Comparison of ENCODE assay signal across 8 cellular contexts in genomic region chr17:42067371-42068180, GRCh38. TPM values are rescaled to one million over a fixed set of nuclear protein-coding genes. Genes with fewer than 3 reads are reported as not detected.
DNase-seq lines count a peak whose midpoint lies in the region; ATAC-seq, FAIRE-seq and TF ChIP-seq lines count a peak whose summit lies in the region.

No MANE protein-coding gene starts in this region.

- intact Hi-C loops in pancreas (cut with DNase I) (loop anchor here in 1 of 3 donors (5.0 kb wide), 1 partner anchor 35 kb away; no protein-coding TSS in a partner anchor), upper lobe of right lung (cut with DNase I) (no loop called here)

- H3K9me3 ChIP-seq in pancreas (no peaks in the 10 kb centered on the region), upper lobe of right lung (no peaks in the 10 kb centered on the region)

- DNase-seq in ACHN = peak; percentile 56
- peak; percentile 79 for DNase-seq in GM13976 (ENCODE audit: low spot score)
- peak; percentile 80 for DNase-seq in OCI-M1 (lab: John Stamatoyannopoulos, UW)
- DNase-seq in activated T-cell treated with anti-CD3 and anti-CD28 coated beads, Interleukin-2, amount 50 U/mL, for 72 hours = peak; percentile 72 to 75
- peak in 1 of 2 donors; percentile 58 for DNase-seq in foreskin fibroblast
- peak in 5 of 6 donors; percentile 32 to 91 (median 76) for DNase-seq in pancreas
- DNase-seq in upper lobe of right lung = peak; percentile 82
- no peak for DNase-seq in dedifferentiated amniotic fluid mesenchymal stem cell (ENCODE audit: extremely low spot score)

- ATAC-seq in activated T-cell treated with anti-CD3 and anti-CD28 coated beads, Interleukin-2, amount 50 U/mL, for 72 hours (replicated peaks in 1 of 2) = peak; percentile 39 to 45
- ATAC-seq in pancreas (peak; percentile 62 to 87 (median 82)), upper lobe of right lung (peak; percentile 74)

- TF ChIP-seq CTCF in GM13976 (IDR thresholded peaks at IDR 0.05; ENCODE audit: borderline replicate concordance, control extremely low read depth, extremely low read depth, insufficient read depth, missing control alignments) = peak; percentile 88
- peak; percentile 84 for TF ChIP-seq CTCF in foreskin fibroblast (IDR thresholded peaks at IDR 0.05; ENCODE audit: low read depth, low read length)
- peak; percentile 84 to 90 (median 90) for TF ChIP-seq CTCF in pancreas (IDR thresholded peaks at IDR 0.05)
- peak; percentile 94 for TF ChIP-seq CTCF in upper lobe of right lung (IDR thresholded peaks at IDR 0.05)

- H3K4me3 Mint-ChIP-seq in activated T-cell treated with anti-CD3 and anti-CD28 coated beads, Interleukin-2, amount 50 U/mL, for 72 hours = no peak overlapping the region

- no peaks in the 10 kb centered on the region for H3K36me3 Mint-ChIP-seq in activated T-cell treated with anti-CD3 and anti-CD28 coated beads, Interleukin-2, amount 50 U/mL, for 72 hours (ENCODE audit: insufficient read depth in 2 of 2)

- H3K27ac Mint-ChIP-seq in activated T-cell treated with anti-CD3 and anti-CD28 coated beads, Interleukin-2, amount 50 U/mL, for 72 hours = no peak overlapping the region

- H3K4me1 ChIP-seq in pancreas = peaks cover 0 to 2% (median 0%) of the 10 kb centered on the region in 3 donors
- H3K4me1 ChIP-seq in upper lobe of right lung = peaks cover 5% of the 10 kb centered on the region

- WGBS in pancreas, 2 donors = 28 to 30% methylated on average over 14 of the region's 14 CpGs

- no peaks in the 10 kb centered on the region for H3K36me3 ChIP-seq in pancreas
- H3K36me3 ChIP-seq in upper lobe of right lung = no peaks in the 10 kb centered on the region

- H3K27ac ChIP-seq in pancreas (no peak overlapping the region), upper lobe of right lung (no peak overlapping the region)

- no peaks in the 10 kb centered on the region for H3K27me3 Mint-ChIP-seq in activated T-cell treated with anti-CD3 and anti-CD28 coated beads, Interleukin-2, amount 50 U/mL, for 72 hours (ENCODE audit: low read depth)

- in situ Hi-C loops in ACHN (cut with HindIII; ENCODE audit: low pct_ligation_motif_present, low pct_unique_long_range_greater_than_20kb, low sequenced_read_pairs) = no loop called here
- in situ Hi-C loops in GM13976 (cut with MboI; ENCODE audit: low sequenced_read_pairs, unreplicated experiment) = no loop called here

- H3K27me3 ChIP-seq in pancreas (no peaks in the 10 kb centered on the region), upper lobe of right lung (peaks cover 25% of the 10 kb centered on the region)

- peaks cover 43% of the 10 kb centered on the region for H3K4me1 Mint-ChIP-seq in activated T-cell treated with anti-CD3 and anti-CD28 coated beads, Interleukin-2, amount 50 U/mL, for 72 hours (ENCODE audit: low read depth)

- no peaks in the 10 kb centered on the region for H3K9me3 Mint-ChIP-seq in activated T-cell treated with anti-CD3 and anti-CD28 coated beads, Interleukin-2, amount 50 U/mL, for 72 hours

- no peak for FAIRE-seq in pancreas (lab: Jason Lieb, UNC)

- H3K4me3 ChIP-seq in foreskin fibroblast (ENCODE audit: low read depth in 1 of 2, low read length in 2 of 2) (no peak overlapping the region), pancreas (no peak overlapping the region), upper lobe of right lung (no peak overlapping the region)

RNA-seq across cellular contexts. Expression of gene C17orf113, which starts 17.2 kb away (rescaled TPM):
- 1 to 10 TPM in 1 of 2 donors, under 1 TPM in 1; 0.86 to 1.3 TPM for total RNA-seq in activated T-cell treated with anti-CD3 and anti-CD28 coated beads, Interleukin-2, amount 50 U/mL, for 72 hours
- total RNA-seq in pancreas (1 to 10 TPM; 1.2 to 2.2 (median 1.8) TPM), upper lobe of right lung (0.72 TPM)
- polyA plus RNA-seq in pancreas = 1 to 10 TPM; 1.5 to 1.9 TPM

RNA-seq across cellular contexts. Expression of gene ZNF385C, which starts 30.7 kb away (rescaled TPM):
- total RNA-seq in activated T-cell treated with anti-CD3 and anti-CD28 coated beads, Interleukin-2, amount 50 U/mL, for 72 hours = 1 to 10 TPM; 1.1 to 1.6 TPM
- total RNA-seq in pancreas (1 to 10 TPM in 5 of 6 donors, under 1 TPM in 1; 0.67 to 2.1 (median 1.4) TPM), upper lobe of right lung (0.78 TPM)
- 1 to 10 TPM; 1.8 to 2.6 TPM for polyA plus RNA-seq in pancreas

RNA-seq across cellular contexts. Expression of gene DHX58, which starts 44.9 kb away (rescaled TPM):
- total RNA-seq in activated T-cell treated with anti-CD3 and anti-CD28 coated beads, Interleukin-2, amount 50 U/mL, for 72 hours = 10 to 100 TPM; 33.2 to 62.0 TPM
- 10 to 100 TPM in 1 of 6 donors, 1 to 10 TPM in 5; 3.7 to 11.0 (median 6.1) TPM for total RNA-seq in pancreas
- polyA plus RNA-seq in pancreas = 10 to 100 TPM; 20.9 to 22.8 TPM
- total RNA-seq in upper lobe of right lung = 27.5 TPM

RNA-seq across cellular contexts. Expression of gene NKIRAS2, which starts 47.7 kb away (rescaled TPM):
- total RNA-seq in activated T-cell treated with anti-CD3 and anti-CD28 coated beads, Interleukin-2, amount 50 U/mL, for 72 hours = 10 to 100 TPM; 18.6 to 24.3 TPM
- total RNA-seq in pancreas = 10 to 100 TPM in 3 of 6 donors, 1 to 10 TPM in 3; 6.5 to 14.7 (median 10.7) TPM
- 10 to 100 TPM; 11.7 to 14.1 TPM for polyA plus RNA-seq in pancreas
- total RNA-seq in upper lobe of right lung = 28.8 TPM

RNA-seq across cellular contexts. Expression of gene DNAJC7, which starts 50.3 kb away (rescaled TPM):
- 100 to 1,000 TPM; 106 to 117 TPM for total RNA-seq in activated T-cell treated with anti-CD3 and anti-CD28 coated beads, Interleukin-2, amount 50 U/mL, for 72 hours
- total RNA-seq in pancreas (10 to 100 TPM; 32.2 to 45.3 (median 37.3) TPM), upper lobe of right lung (75.9 TPM)
- 10 to 100 TPM; 53.4 to 63.6 TPM for polyA plus RNA-seq in pancreas
